In genomic region chr7:53600296-53600695, GRCh38 we compare ENCODE assay signal across 32 cellular contexts.
"Had no signal": no experiment of that assay in that cellular context is flagged by ENCODE, and none has a peak within 500 bp of the region (broad histone marks: within the 10 kb centered on the region; RNA-seq: fewer than 3 reads in every experiment).

No MANE protein-coding gene starts in this region.

- H3K27me3 ChIP-seq: adrenal gland, MG63, SJCRH30 had no signal

- H3K36me3 Mint-ChIP-seq: activated CD4-positive, alpha-beta memory T cell treated with anti-CD3 and anti-CD28 coated beads for 36 hours; brain had no signal

- H3K27me3 Mint-ChIP-seq: activated B cell treated with CpG ODN at 0.5 μM for 24 hours; activated CD4-positive, alpha-beta memory T cell treated with anti-CD3 and anti-CD28 coated beads for 36 hours had no signal

- H3K27ac ChIP-seq: adrenal gland, SJCRH30, SK-N-MC, VCaP had no signal

- H3K4me3 ChIP-seq: adrenal gland, MG63, SJCRH30, SK-N-MC had no signal

- H3K9me3 Mint-ChIP-seq: brain had no signal

- H3K4me3 Mint-ChIP-seq: activated B cell treated with CpG ODN at 0.5 μM for 24 hours; activated CD4-positive, alpha-beta memory T cell treated with anti-CD3 and anti-CD28 coated beads for 36 hours; activated naive CD4-positive, alpha-beta T cell treated with anti-CD3 and anti-CD28 coated beads for 36 hours; activated T-cell treated with anti-CD3 and anti-CD28 coated beads, Interleukin-2, amount 50 U/mL, for 4 hours; activated T-helper 1 cell treated with anti-CD3 and anti-CD28 coated beads, Interleukin-12 subunit alpha, Interleukin-12 subunit beta, Interleukin-2, Interleukin-4 antibody, amounts not matched to agents 30 ng/mL and 10 ng/mL and 1 ng/mL, durations not matched to agents 14 hours and 24 hours and 36 hours; brain; T-helper 1 cell treated with Interleukin-12 subunit alpha and Interleukin-12 subunit beta and Interleukin-4 antibody, amounts not matched to agents 30 μg/mL and 1 μg/mL, for 36 hours; T-helper 2 cell treated with Interferon-gamma antibody and Interleukin-4, amounts not matched to agents 5 μg/mL and 100 μg/mL, for 36 hours had no signal

- H3K4me1 ChIP-seq: adrenal gland had no signal

- H3K27ac Mint-ChIP-seq: activated B cell treated with CpG ODN at 0.5 μM for 24 hours; activated CD4-positive, alpha-beta memory T cell treated with anti-CD3 and anti-CD28 coated beads for 36 hours; activated naive CD4-positive, alpha-beta T cell treated with anti-CD3 and anti-CD28 coated beads for 36 hours; activated naive CD4-positive, alpha-beta T cell treated with anti-CD3 and anti-CD28 coated beads, Interleukin-2, amount 50 U/mL, for 72 hours; activated T-helper 1 cell treated with anti-CD3 and anti-CD28 coated beads, Interleukin-12 subunit alpha, Interleukin-12 subunit beta, Interleukin-2, Interleukin-4 antibody, amounts not matched to agents 30 ng/mL and 10 ng/mL and 1 ng/mL, durations not matched to agents 14 hours and 24 hours and 36 hours; brain; T-helper 1 cell treated with Interleukin-12 subunit alpha and Interleukin-12 subunit beta and Interleukin-4 antibody, amounts not matched to agents 30 μg/mL and 1 μg/mL, for 36 hours; T-helper 2 cell treated with Interferon-gamma antibody and Interleukin-4, amounts not matched to agents 5 μg/mL and 100 μg/mL, for 36 hours had no signal

- H3K36me3 ChIP-seq: adrenal gland, MG63, SJCRH30 had no signal

- DNase-seq: activated B cell treated with CpG ODN at 0.5 μM for 24 hours; activated CD4-positive, alpha-beta memory T cell treated with anti-CD3 and anti-CD28 coated beads for 36 hours; activated CD4-positive, alpha-beta T cell treated with anti-CD3 and anti-CD28 coated beads for 4 hours; activated CD4-positive, alpha-beta T cell treated with anti-CD3 and anti-CD28 coated beads, Interleukin-2, amount 50 U/mL, for 1 hour; activated CD4-positive, CD25-positive, alpha-beta regulatory T cell treated with anti-CD3 and anti-CD28 coated beads, Interleukin-2, amount 50 U/mL, for 72 hours; activated CD8-positive, alpha-beta memory T cell treated with anti-CD3 and anti-CD28 coated beads, Interleukin-2, amount 50 U/mL, for 4 hours; activated gamma-delta T cell treated with Interleukin-2 at 50 U/mL for 16 hours; activated naive CD4-positive, alpha-beta T cell treated with anti-CD3 and anti-CD28 coated beads for 36 hours; activated T-cell treated with anti-CD3 and anti-CD28 coated beads for 4 hours; activated T-cell treated with anti-CD3 and anti-CD28 coated beads, Interleukin-2, amount 50 U/mL, for 4 hours; adrenal gland; central memory CD4-positive, alpha-beta T cell; Kasumi-1; MG63; MV-4-11; NCI-H1092; NCI-H1436 treated with DMSO at 0.1 percent for 48 hours; NCI-H1694 treated with DMSO at 0.1 percent for 48 hours; NCI-H2029; NCI-H510A; NCI-H526; NCI-H748 treated with DMSO at 0.1 percent for 48 hours; OCI-M1; SHP77; SJCRH30 had no signal

- H3K4me1 Mint-ChIP-seq: activated B cell treated with CpG ODN at 0.5 μM for 24 hours, brain had no signal

- ATAC-seq: activated naive CD4-positive, alpha-beta T cell treated with anti-CD3 and anti-CD28 coated beads, Interleukin-2, amount 50 U/mL, for 72 hours; activated T-cell treated with anti-CD3 and anti-CD28 coated beads, Interleukin-2, amount 50 U/mL, for 4 hours had no signal

- H3K9me3 ChIP-seq: adrenal gland, MG63, SJCRH30 had no signal
